27 cellular contexts compared by ENCODE assay signal in the genomic region with DNA sequence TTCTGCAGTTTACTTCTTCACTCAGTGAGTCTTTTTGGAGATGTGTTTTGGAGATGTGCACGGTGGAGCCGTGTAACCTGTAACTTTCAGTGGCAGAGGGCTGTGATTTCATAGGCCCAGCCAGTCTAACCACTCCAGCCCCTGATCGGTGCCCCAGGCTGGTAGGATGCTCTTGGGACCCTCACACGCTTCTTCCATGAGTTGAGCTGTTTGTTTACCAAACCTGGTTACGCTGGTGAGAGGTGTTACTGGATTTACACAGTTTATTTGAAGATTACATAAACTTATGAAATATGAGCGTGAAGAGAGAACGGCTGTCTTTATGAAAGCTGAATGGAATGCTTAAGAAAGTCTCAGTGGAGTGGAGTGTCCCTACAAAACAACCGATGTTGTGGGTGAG.
DNase-seq lines count a peak whose midpoint lies in the region; ATAC-seq and TF ChIP-seq lines count a peak whose summit lies in the region.
"Had no signal": no experiment of that assay in that cellular context is flagged by ENCODE, and none has a peak within 500 bp of the region (broad histone marks: within the 10 kb centered on the region; RNA-seq: fewer than 3 reads in every experiment).

No MANE protein-coding gene starts in this region.

- peaks cover 63% of the 10 kb centered on the region for H3K4me1 Mint-ChIP-seq in central memory CD8-positive, alpha-beta T cell
- H3K4me1 Mint-ChIP-seq in mesothelial cell of epicardium: peaks cover 49% of the 10 kb centered on the region

- H4K20me1 ChIP-seq in BLaER1: peaks cover 100% of the 10 kb centered on the region

- H3K27me3 ChIP-seq in BLaER1 (no peaks in the 10 kb centered on the region), trophoblast cell (ENCODE audit: insufficient read depth, low read length) (no peaks in the 10 kb centered on the region), tibial artery (no peaks in the 10 kb centered on the region)

- H2AK5ac ChIP-seq in trophoblast cell (ENCODE audit: low read length): no peak overlapping the region

- H3K27ac Mint-ChIP-seq in central memory CD8-positive, alpha-beta T cell (ENCODE audit: low read depth): peak overlapping the region; percentile 69
- H3K27ac Mint-ChIP-seq in mesothelial cell of epicardium: peak overlapping the region; percentile 52
- H3K27ac Mint-ChIP-seq: CD8-positive, alpha-beta T cell; GM23338; IgD-negative memory B cell had no signal

- H3K27me3 Mint-ChIP-seq in central memory CD8-positive, alpha-beta T cell: no peaks in the 10 kb centered on the region
- H3K27me3 Mint-ChIP-seq in mesothelial cell of epicardium (ENCODE audit: low read depth): no peaks in the 10 kb centered on the region
- H3K27me3 Mint-ChIP-seq: IgD-negative memory B cell had no signal

- intact Hi-C loops in tibial artery (cut with DNase I; ENCODE audit: low total_unique reads): no loop called here

- TF ChIP-seq CTCF in mesothelial cell of epicardium (IDR thresholded peaks at IDR 0.05; ENCODE audit: unreplicated experiment) (no peak), tibial artery (IDR thresholded peaks at IDR 0.05) (no peak)

- H3K4me3 ChIP-seq in BLaER1: no peak overlapping the region
- no peak overlapping the region for H3K4me3 ChIP-seq in trophoblast cell (ENCODE audit: low read depth, low read length)
- no peak overlapping the region for H3K4me3 ChIP-seq in tibial artery
- H3K4me3 ChIP-seq: GM23338 had no signal

- no peak overlapping the region for H4K8ac ChIP-seq in trophoblast cell (ENCODE audit: low read depth, low read length)

- H3K9me3 Mint-ChIP-seq in central memory CD8-positive, alpha-beta T cell: no peaks in the 10 kb centered on the region
- H3K9me3 Mint-ChIP-seq in mesothelial cell of epicardium: no peaks in the 10 kb centered on the region
- H3K9me3 Mint-ChIP-seq: CD8-positive, alpha-beta T cell; GM23338; H9; IgD-negative memory B cell had no signal

- peaks cover 100% of the 10 kb centered on the region for H3K4me1 ChIP-seq in BLaER1
- H3K4me1 ChIP-seq in trophoblast cell (ENCODE audit: control insufficient read depth in 1 of 2, insufficient read depth in 2 of 2, low read length in 2 of 2): peaks cover 33 to 44% of the 10 kb centered on the region in 2 experiments
- H3K4me1 ChIP-seq in tibial artery: peaks cover 0 to 2% (median 0%) of the 10 kb centered on the region in 4 donors

- no peak overlapping the region for H3K23ac ChIP-seq in trophoblast cell (ENCODE audit: low read length)

- no peak for DNase-seq in central memory CD8-positive, alpha-beta T cell (ENCODE audit: low spot score in 2 of 2)
- DNase-seq in mesothelial cell of epicardium (ENCODE audit: low spot score in 2 of 2, unreplicated experiment in 2 of 2) (no peak), trophoblast cell (no peak), tibial artery (no peak), DMS53 (lab: John Stamatoyannopoulos, UW) (no peak)
- DNase-seq: AML-193; CD8-positive, alpha-beta T cell; DMS 273 treated with DMSO at 0.1 percent for 48 hours; DMS79 treated with DMSO at 0.1 percent for 48 hours; GF-D8; H9; MM.1S; NCI-H1417; NCI-H1694; NCI-H2029 treated with DMSO at 0.1 percent for 48 hours; NCI-H2227 treated with DMSO at 0.1 percent for 48 hours; NCI-H510A; NCI-H69; SHP77 had no signal

- WGBS in trophoblast cell (ENCODE audit: extremely low coverage, insufficient coverage, insufficient read length): no CpG with 5 or more reads among the region's 8 CpGs

- peaks cover 3% of the 10 kb centered on the region for H3K36me3 Mint-ChIP-seq in central memory CD8-positive, alpha-beta T cell (ENCODE audit: insufficient read depth)
- H3K36me3 Mint-ChIP-seq in mesothelial cell of epicardium: no peaks in the 10 kb centered on the region

- no peak overlapping the region for H3K14ac ChIP-seq in trophoblast cell (ENCODE audit: low read length)

- no peak overlapping the region for H3K4me3 Mint-ChIP-seq in central memory CD8-positive, alpha-beta T cell
- H3K4me3 Mint-ChIP-seq in mesothelial cell of epicardium: no peak overlapping the region
- H3K4me3 Mint-ChIP-seq: CD8-positive, alpha-beta T cell; GM23338; H9; IgD-negative memory B cell had no signal

- H3K27ac ChIP-seq in BLaER1: no peak overlapping the region
- no peak overlapping the region for H3K27ac ChIP-seq in trophoblast cell (ENCODE audit: low read depth, low read length)
- no peak overlapping the region for H3K27ac ChIP-seq in tibial artery
- H3K27ac ChIP-seq: C4-2B, KMS-11 had no signal

- no peak overlapping the region for H2AFZ ChIP-seq in trophoblast cell (ENCODE audit: insufficient read depth, low read length, poor library complexity)
- H2AFZ ChIP-seq: GM23338 had no signal

- H3K79me2 ChIP-seq in trophoblast cell (ENCODE audit: control insufficient read depth, insufficient read depth, low read length, poor library complexity): peaks cover 15% of the 10 kb centered on the region

- peaks cover 5% of the 10 kb centered on the region for H3K79me1 ChIP-seq in trophoblast cell (ENCODE audit: low read length)

- H3K9me3 ChIP-seq in BLaER1: no peaks in the 10 kb centered on the region
- H3K9me3 ChIP-seq in trophoblast cell (ENCODE audit: insufficient read depth, low read depth, low read length): peaks cover 1% of the 10 kb centered on the region
- H3K9me3 ChIP-seq in tibial artery: no peaks in the 10 kb centered on the region

- H4K12ac ChIP-seq in trophoblast cell (ENCODE audit: low read depth, low read length): no peak overlapping the region

- H3K36me3 ChIP-seq in BLaER1 (peaks cover 18% of the 10 kb centered on the region; the same call in 1 of the 2 replicates), trophoblast cell (ENCODE audit: control insufficient read depth in 1 of 2, insufficient read depth in 2 of 2, low read length in 2 of 2) (peaks cover 0 to 7% of the 10 kb centered on the region in 2 experiments), tibial artery (no peaks in the 10 kb centered on the region)

- H2BK5ac ChIP-seq in trophoblast cell (ENCODE audit: low read depth, low read length, poor library complexity): no peak overlapping the region

- no peak overlapping the region for H4K91ac ChIP-seq in trophoblast cell (ENCODE audit: low read depth, low read length)

- H2BK120ac ChIP-seq in trophoblast cell (ENCODE audit: insufficient read depth, low read length, poor library complexity): no peak overlapping the region

- no peak overlapping the region for H3K18ac ChIP-seq in trophoblast cell (ENCODE audit: low read length)

- H3K4ac ChIP-seq in trophoblast cell (ENCODE audit: low read depth, low read length): peak overlapping the region; percentile 61

- no peak overlapping the region for H3K9ac ChIP-seq in BLaER1
- H3K9ac ChIP-seq in trophoblast cell (ENCODE audit: low read length): no peak overlapping the region
- H3K9ac ChIP-seq: KMS-11 had no signal

- H2BK12ac ChIP-seq in trophoblast cell (ENCODE audit: low read length): no peak overlapping the region

- no peak for ATAC-seq in central memory CD8-positive, alpha-beta T cell (replicated peaks; ENCODE audit: extremely low read depth, poor library complexity, severe bottlenecking)
- ATAC-seq in GM18858 (IDR thresholded peaks at IDR 0.05; ENCODE audit: unreplicated experiment) (no peak), GM18907 (IDR thresholded peaks at IDR 0.05; ENCODE audit: unreplicated experiment) (no peak)
- ATAC-seq: CD8-positive, alpha-beta T cell; GM23338; Panc1 had no signal

- H3K4me2 ChIP-seq in BLaER1 (peak overlapping the region; percentile 89), trophoblast cell (ENCODE audit: low read length) (no peak overlapping the region)
- H3K4me2 ChIP-seq: GM23338, KMS-11 had no signal
